1 cellular context compared by ENCODE assay signal in the genomic region with DNA sequence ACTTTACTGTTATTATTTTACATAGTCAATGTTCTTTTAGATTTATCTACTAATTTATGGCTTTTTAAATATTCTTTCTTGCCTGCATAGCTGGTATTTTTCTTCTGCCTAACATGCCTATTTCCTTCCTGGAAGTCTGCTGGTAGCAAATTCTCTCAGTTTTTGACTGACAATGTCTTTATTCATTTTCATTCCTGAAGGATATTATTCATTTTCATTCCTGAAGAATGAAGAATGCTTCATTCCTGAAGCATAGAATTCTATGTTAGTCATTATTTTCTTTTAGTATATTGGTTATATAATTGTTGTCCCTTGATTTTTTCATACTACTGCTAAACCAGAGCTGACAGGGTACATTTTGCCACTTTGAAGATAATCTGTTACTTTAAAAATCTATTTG.
TF ChIP-seq lines count a peak whose summit lies in the region.

No MANE protein-coding gene starts in this region.

TF ChIP-seq in SK-N-SH, 30 proteins besides CTCF, POLR2A, EP300 and RAD21:
- TF ChIP-seq GABPA (IDR thresholded peaks at IDR 0.05; ENCODE audit: low read depth) (no peak), PBX3 (IDR thresholded peaks at IDR 0.05) (peak; percentile 69), TCF12 (IDR thresholded peaks at IDR 0.05) (peak; percentile 17; the same call in 1 of the 2 replicates), RCOR1 (IDR thresholded peaks at IDR 0.05; ENCODE audit: low read length) (no peak), MAX (IDR thresholded peaks at IDR 0.05; ENCODE audit: low read depth) (no peak), FOSL2 (IDR thresholded peaks at IDR 0.05; ENCODE audit: borderline replicate concordance, low read depth) (peak; percentile 16; the same call in 1 of the 2 replicates)
- TF ChIP-seq, protein P1, sequence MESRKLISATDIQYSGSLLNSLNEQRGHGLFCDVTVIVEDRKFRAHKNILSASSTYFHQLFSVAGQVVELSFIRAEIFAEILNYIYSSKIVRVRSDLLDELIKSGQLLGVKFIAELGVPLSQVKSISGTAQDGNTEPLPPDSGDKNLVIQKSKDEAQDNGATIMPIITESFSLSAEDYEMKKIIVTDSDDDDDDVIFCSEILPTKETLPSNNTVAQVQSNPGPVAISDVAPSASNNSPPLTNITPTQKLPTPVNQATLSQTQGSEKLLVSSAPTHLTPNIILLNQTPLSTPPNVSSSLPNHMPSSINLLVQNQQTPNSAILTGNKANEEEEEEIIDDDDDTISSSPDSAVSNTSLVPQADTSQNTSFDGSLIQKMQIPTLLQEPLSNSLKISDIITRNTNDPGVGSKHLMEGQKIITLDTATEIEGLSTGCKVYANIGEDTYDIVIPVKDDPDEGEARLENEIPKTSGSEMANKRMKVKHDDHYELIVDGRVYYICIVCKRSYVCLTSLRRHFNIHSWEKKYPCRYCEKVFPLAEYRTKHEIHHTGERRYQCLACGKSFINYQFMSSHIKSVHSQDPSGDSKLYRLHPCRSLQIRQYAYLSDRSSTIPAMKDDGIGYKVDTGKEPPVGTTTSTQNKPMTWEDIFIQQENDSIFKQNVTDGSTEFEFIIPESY (IDR thresholded peaks at IDR 0.05; ENCODE audit: borderline replicate concordance, low read depth), result no peak
TF ChIP-seq in SK-N-SH: peak in this region for 3.
